In genomic region chr20:61924858-61925554, GRCh38 we compare ENCODE assay signal across 19 cellular contexts.
DNase-seq lines count a peak whose midpoint lies in the region; ATAC-seq and TF ChIP-seq lines count a peak whose summit lies in the region.
"Had no signal": no experiment of that assay in that cellular context is flagged by ENCODE, and none has a peak within 500 bp of the region (broad histone marks: within the 10 kb centered on the region; RNA-seq: fewer than 3 reads in every experiment).

No MANE protein-coding gene starts in this region.

- no peaks in the 10 kb centered on the region for H3K27me3 Mint-ChIP-seq in activated naive CD4-positive, alpha-beta T cell treated with anti-CD3 and anti-CD28 coated beads for 36 hours (ENCODE audit: low read depth)
- H3K27me3 Mint-ChIP-seq: B cell had no signal

- H3K4me1 ChIP-seq in RWPE2 (ENCODE audit: insufficient read depth, poor library complexity, severe bottlenecking): no peaks in the 10 kb centered on the region
- H3K4me1 ChIP-seq in lower lobe of right lung: no peaks in the 10 kb centered on the region
- H3K4me1 ChIP-seq in upper lobe of right lung: no peaks in the 10 kb centered on the region
- H3K4me1 ChIP-seq: HAP-1 had no signal

- intact Hi-C loops in Right ventricle myocardium superior (cut with DNase I) (no loop called here), cardiac septum (cut with DNase I) (no loop called here), lower lobe of right lung (cut with DNase I) (no loop called here), upper lobe of right lung (cut with DNase I) (no loop called here)
- intact Hi-C loops in activated naive CD4-positive, alpha-beta T cell treated with anti-CD3 and anti-CD28 coated beads for 36 hours (cut with micrococcal nuclease): no loop called here

- no peak overlapping the region for H3K4me3 Mint-ChIP-seq in activated naive CD4-positive, alpha-beta T cell treated with anti-CD3 and anti-CD28 coated beads for 36 hours
- H3K4me3 Mint-ChIP-seq: B cell had no signal

- CTCF ChIA-PET in activated naive CD4-positive, alpha-beta T cell treated with anti-CD3 and anti-CD28 coated beads for 36 hours (lab: Charles Lee): no interaction called here

- no peak overlapping the region for H3K4me3 ChIP-seq in RWPE2 (ENCODE audit: severe bottlenecking)
- no peak overlapping the region for H3K4me3 ChIP-seq in lower lobe of right lung
- no peak overlapping the region for H3K4me3 ChIP-seq in upper lobe of right lung
- H3K4me3 ChIP-seq: HAP-1 had no signal

- H3K9me3 ChIP-seq in RWPE2 (ENCODE audit: severe bottlenecking): no peaks in the 10 kb centered on the region
- H3K9me3 ChIP-seq in lower lobe of right lung: no peaks in the 10 kb centered on the region
- no peaks in the 10 kb centered on the region for H3K9me3 ChIP-seq in upper lobe of right lung
- H3K9me3 ChIP-seq: HAP-1, SK-N-SH had no signal

- DNase-seq in Right ventricle myocardium superior (peak; percentile 25), cardiac septum (ENCODE audit: low spot score) (no peak), RWPE2 (ENCODE audit: low spot score) (peak; percentile 84), lower lobe of right lung (peak; percentile 31), upper lobe of right lung (peak; percentile 47), D341Med (ENCODE audit: low spot score) (no peak)
- no peak for DNase-seq in activated naive CD4-positive, alpha-beta T cell treated with anti-CD3 and anti-CD28 coated beads for 36 hours
- DNase-seq: NCI-H1105, NCI-H1694, NCI-H2171 treated with DMSO at 0.1 percent for 48 hours, NCI-H446, NCI-H526 treated with DMSO at 0.1 percent for 48 hours, OCI-M1, SIG-M5, SK-N-SH had no signal

- H3K36me3 Mint-ChIP-seq in activated naive CD4-positive, alpha-beta T cell treated with anti-CD3 and anti-CD28 coated beads for 36 hours (ENCODE audit: low read depth): no peaks in the 10 kb centered on the region

- ATAC-seq in Right ventricle myocardium superior (ENCODE audit: poor library complexity): no peak
- no peak for ATAC-seq in RWPE2 (ENCODE audit: low read depth)
- ATAC-seq in lower lobe of right lung: no peak
- no peak for ATAC-seq in upper lobe of right lung
- no peak for ATAC-seq in HG02763 (IDR thresholded peaks at IDR 0.05; ENCODE audit: unreplicated experiment)

- TF ChIP-seq CTCF in RWPE2 (IDR thresholded peaks at IDR 0.05; ENCODE audit: poor library complexity, severe bottlenecking) (no peak), lower lobe of right lung (IDR thresholded peaks at IDR 0.05) (no peak), upper lobe of right lung (IDR thresholded peaks at IDR 0.05) (no peak)

- H3K27ac ChIP-seq in RWPE2 (ENCODE audit: poor library complexity, severe bottlenecking) (no peak overlapping the region), lower lobe of right lung (no peak overlapping the region), upper lobe of right lung (no peak overlapping the region)
- H3K27ac ChIP-seq: KMS-11 had no signal

- H3K4me1 Mint-ChIP-seq in activated naive CD4-positive, alpha-beta T cell treated with anti-CD3 and anti-CD28 coated beads for 36 hours (ENCODE audit: low read depth): no peaks in the 10 kb centered on the region
- H3K4me1 Mint-ChIP-seq: B cell had no signal

- H3K9me3 Mint-ChIP-seq in activated naive CD4-positive, alpha-beta T cell treated with anti-CD3 and anti-CD28 coated beads for 36 hours: no peaks in the 10 kb centered on the region

- H3K27me3 ChIP-seq in RWPE2 (ENCODE audit: insufficient read depth, poor library complexity, severe bottlenecking): no peaks in the 10 kb centered on the region
- peaks cover 6% of the 10 kb centered on the region for H3K27me3 ChIP-seq in lower lobe of right lung (ENCODE audit: low read depth)
- H3K27me3 ChIP-seq in upper lobe of right lung: no peaks in the 10 kb centered on the region

- H3K36me3 ChIP-seq in RWPE2 (ENCODE audit: low read depth) (peaks cover 18% of the 10 kb centered on the region), lower lobe of right lung (no peaks in the 10 kb centered on the region), upper lobe of right lung (no peaks in the 10 kb centered on the region)
- H3K36me3 ChIP-seq: HAP-1 had no signal

- H3K27ac Mint-ChIP-seq in activated naive CD4-positive, alpha-beta T cell treated with anti-CD3 and anti-CD28 coated beads for 36 hours: no peak overlapping the region
- H3K27ac Mint-ChIP-seq: B cell had no signal

Comparison
In these comparisons a context has a peak if more than half of its experiments do, and no peak if none do; other contexts are left out.
1. DNase-seq: peak in Right ventricle myocardium superior (single experiment), RWPE2 (single experiment), lower lobe of right lung (single experiment) and upper lobe of right lung (single experiment); none in cardiac septum (single experiment), D341Med (single experiment) and activated naive CD4-positive, alpha-beta T cell treated with anti-CD3 and anti-CD28 coated beads for 36 hours (single experiment).